ENCODE assay signal across 10 cellular contexts in the genomic region with DNA sequence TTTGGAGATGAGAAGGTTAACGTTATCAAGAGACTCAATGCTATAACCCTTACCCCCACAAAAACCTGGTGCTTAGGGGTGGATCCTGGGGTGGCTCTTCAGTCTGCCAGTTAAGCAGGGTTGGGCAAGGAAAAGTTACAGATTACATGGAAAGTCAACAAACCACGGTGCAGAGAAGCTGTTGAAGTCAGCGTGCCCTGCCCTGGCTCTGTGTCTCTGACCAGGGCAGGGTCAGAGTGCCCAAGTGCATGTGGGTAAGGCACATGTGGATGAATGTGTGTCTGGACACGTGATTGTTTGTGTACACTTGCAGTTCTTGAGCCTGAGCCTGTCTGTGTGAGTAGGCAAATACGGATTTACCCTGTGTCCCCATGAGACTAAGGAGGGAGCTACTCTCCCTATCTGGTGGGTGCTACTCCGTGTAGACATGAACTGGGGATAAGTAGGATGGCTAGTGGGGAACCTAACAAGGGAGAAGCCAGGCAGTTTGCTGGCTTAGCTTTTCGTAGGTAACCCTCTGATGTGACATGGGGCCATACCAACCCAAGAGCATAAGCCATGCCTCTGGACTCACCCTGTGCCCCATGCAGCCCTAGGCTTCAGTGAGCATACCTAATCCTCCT. TPM values are rescaled to one million over a fixed set of nuclear protein-coding genes. Genes with fewer than 3 reads are reported as not detected.
DNase-seq lines count a peak whose midpoint lies in the region; ATAC-seq and TF ChIP-seq lines count a peak whose summit lies in the region.
"Had no signal": no experiment of that assay in that cellular context is flagged by ENCODE, and none has a peak within 500 bp of the region (broad histone marks: within the 10 kb centered on the region; RNA-seq: fewer than 3 reads in every experiment).

No MANE protein-coding gene starts in this region.

- H3K4me3 ChIP-seq in SK-N-MC (no peak overlapping the region), gastroesophageal sphincter (peak overlapping the region in 1 of 2 donors; percentile 78), skeletal muscle satellite cell (ENCODE audit: low read length) (peak overlapping the region; percentile 60), HAP-1 (no peak overlapping the region)
- H3K4me3 ChIP-seq: SJCRH30 had no signal

- DNase-seq in EH (ENCODE audit: low read depth) (peak; percentile 26), SK-N-MC (ENCODE audit: low read depth, low spot score) (no peak), HAP-1 (ENCODE audit: low spot score in 2 of 2) (no peak), ureter (ENCODE audit: low spot score) (no peak)
- DNase-seq: NCI-H1105 treated with DMSO at 0.1 percent for 48 hours, SJCRH30 had no signal

- WGBS in gastroesophageal sphincter (ENCODE audit: low coverage in 1 of 2), 2 donors, result 10 to 28% methylated on average over 2 to 4 of the region's 7 CpGs

- H3K9me3 ChIP-seq in SK-N-MC (ENCODE audit: low read depth, low read length), result no peaks in the 10 kb centered on the region
- no peaks in the 10 kb centered on the region for H3K9me3 ChIP-seq in gastroesophageal sphincter
- H3K9me3 ChIP-seq in skeletal muscle satellite cell (replicated peaks; ENCODE audit: low read length), result no peaks in the 10 kb centered on the region
- no peaks in the 10 kb centered on the region for H3K9me3 ChIP-seq in HAP-1
- H3K9me3 ChIP-seq: SJCRH30 had no signal

- no peak for TF ChIP-seq CTCF in gastroesophageal sphincter (IDR thresholded peaks at IDR 0.05)

- ATAC-seq in gastroesophageal sphincter, result no peak
- ATAC-seq in GM21717 (IDR thresholded peaks at IDR 0.05; ENCODE audit: unreplicated experiment), result no peak
- no peak for ATAC-seq in HG03175 (IDR thresholded peaks at IDR 0.05; ENCODE audit: unreplicated experiment)

- H3K36me3 ChIP-seq in SK-N-MC (ENCODE audit: insufficient read depth, low read length) (peaks cover 9% of the 10 kb centered on the region), gastroesophageal sphincter (peaks cover 0 to 17% of the 10 kb centered on the region in 2 donors), skeletal muscle satellite cell (ENCODE audit: insufficient read depth, low read length) (peaks cover 57% of the 10 kb centered on the region), HAP-1 (replicated peaks) (no peaks in the 10 kb centered on the region)
- H3K36me3 ChIP-seq: SJCRH30 had no signal

- no peak for TF ChIP-seq EP300 in gastroesophageal sphincter (IDR thresholded peaks at IDR 0.05)

- H3K9ac ChIP-seq in SK-N-MC (ENCODE audit: insufficient read length), result no peak overlapping the region
- H3K9ac ChIP-seq in skeletal muscle satellite cell (ENCODE audit: low read depth, low read length), result no peak overlapping the region

- no peak for TF ChIP-seq POLR2A in gastroesophageal sphincter (IDR thresholded peaks at IDR 0.05)

- peak overlapping the region; percentile 76 for H3K4me2 ChIP-seq in skeletal muscle satellite cell (ENCODE audit: low read length)

- in situ Hi-C loops in HAP-1 (cut with MboI; ENCODE audit: low sequenced_read_pairs), result no loop called here

- H3K27me3 ChIP-seq in gastroesophageal sphincter (no peaks in the 10 kb centered on the region), skeletal muscle satellite cell (ENCODE audit: control insufficient read depth, insufficient read depth, low read length) (no peaks in the 10 kb centered on the region), HAP-1 (ENCODE audit: low read depth) (no peaks in the 10 kb centered on the region)
- H3K27me3 ChIP-seq: SJCRH30 had no signal

- H3K4me1 ChIP-seq in gastroesophageal sphincter, result peaks cover 32 to 97% (median 61%) of the 10 kb centered on the region in 3 donors
- peaks cover 68% of the 10 kb centered on the region for H3K4me1 ChIP-seq in skeletal muscle satellite cell (ENCODE audit: control insufficient read depth, insufficient read depth, low read length)
- H3K4me1 ChIP-seq in HAP-1, result peaks cover 9% of the 10 kb centered on the region

- H3K27ac ChIP-seq in SK-N-MC (peak overlapping the region; percentile 68), gastroesophageal sphincter (peak overlapping the region; percentile 84 to 98 (median 90))
- H3K27ac ChIP-seq: SJCRH30 had no signal

RNA-seq across cellular contexts. Expression of a gene that starts 5.5 kb away (rescaled TPM):
- total RNA-seq in gastroesophageal sphincter (100 to 1,000 TPM; 209 to 428 (median 281) TPM), ureter (505 TPM)
- 193 and 259 TPM in 2 replicates for total RNA-seq in skeletal muscle satellite cell (2012; rRNA removed)

RNA-seq across cellular contexts. Expression of a gene that starts 31.1 kb away (rescaled TPM):
- 1 to 10 TPM in 1 of 4 donors, under 1 TPM in 3; 0.40 to 4.3 (median 0.79) TPM for total RNA-seq in gastroesophageal sphincter
- 67.4 and 72.3 TPM in 2 replicates for total RNA-seq in skeletal muscle satellite cell (2012; rRNA removed)
- 2.9 TPM for total RNA-seq in ureter

RNA-seq across cellular contexts. Expression of a gene that starts 52.7 kb away (rescaled TPM):
- total RNA-seq in gastroesophageal sphincter (1 to 10 TPM in 1 of 4 donors, not detected in 3; 2.2 TPM), ureter (53.1 TPM)
- under 0.01 and 0.22 TPM in 2 replicates for total RNA-seq in skeletal muscle satellite cell (2012; rRNA removed)
- total RNA-seq: SJCRH30 had no signal

Comparison
In these comparisons a context has a peak if more than half of its experiments do, and no peak if none do; other contexts are left out.
1. RNA of a gene that starts 52.7 kb away (total RNA-seq): 53.1 TPM in ureter (single experiment); 2.2 TPM in gastroesophageal sphincter; every median in the first group is over 10 times any median in the second.